2 cellular contexts compared by ENCODE assay signal in genomic region chr1:179002552-179003345, GRCh38.
A peak's percentile ranks its signal among the peaks of the same experiment; 100 is the strongest.
TF ChIP-seq lines count a peak whose summit lies in the region.

No MANE protein-coding gene starts in this region.

TF ChIP-seq in HEK293, 187 proteins besides CTCF, POLR2A, EP300 and RAD21 (continued from another document and continues in another):
- TF ChIP-seq, protein P1, sequence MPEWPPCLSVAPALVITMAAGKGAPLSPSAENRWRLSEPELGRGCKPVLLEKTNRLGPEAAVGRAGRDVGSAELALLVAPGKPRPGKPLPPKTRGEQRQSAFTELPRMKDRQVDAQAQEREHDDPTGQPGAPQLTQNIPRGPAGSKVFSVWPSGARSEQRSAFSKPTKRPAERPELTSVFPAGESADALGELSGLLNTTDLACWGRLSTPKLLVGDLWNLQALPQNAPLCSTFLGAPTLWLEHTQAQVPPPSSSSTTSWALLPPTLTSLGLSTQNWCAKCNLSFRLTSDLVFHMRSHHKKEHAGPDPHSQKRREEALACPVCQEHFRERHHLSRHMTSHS (tag by site-specific recombination; IDR thresholded peaks at IDR 0.05), result no peak
- 0 out of 2 replicates have a peak, but pooled peaks have one; percentile 59 for TF ChIP-seq ZNF2 (tag by site-specific recombination; IDR thresholded peaks at IDR 0.05)
- no peak for TF ChIP-seq ZNF155 (tag by site-specific recombination; IDR thresholded peaks at IDR 0.05)
- no peak for TF ChIP-seq YY2 (tag by site-specific recombination; IDR thresholded peaks at IDR 0.05)
- TF ChIP-seq ZNF501 (tag by site-specific recombination; IDR thresholded peaks at IDR 0.05), result no peak
- no peak for TF ChIP-seq ZNF391 (tag by site-specific recombination; IDR thresholded peaks at IDR 0.05; ENCODE audit: borderline replicate concordance, low read depth)
- no peak for TF ChIP-seq GLI4 (tag by site-specific recombination; IDR thresholded peaks at IDR 0.05)
- TF ChIP-seq ZNF654 (tag by site-specific recombination; IDR thresholded peaks at IDR 0.05; ENCODE audit: low read depth), result peak; percentile 86
- no peak for TF ChIP-seq ZNF280D (tag by site-specific recombination; IDR thresholded peaks at IDR 0.05)
- no peak for TF ChIP-seq GFI1B (tag by site-specific recombination; IDR thresholded peaks at IDR 0.05)
- peak; percentile 87 for TF ChIP-seq ZNF335 (tag by site-specific recombination; conservative IDR thresholded peaks at IDR 0.05)
- no peak for TF ChIP-seq ZNF16 (tag by site-specific recombination; IDR thresholded peaks at IDR 0.05; ENCODE audit: low read depth)
- no peak for TF ChIP-seq ZBTB21 (tag by site-specific recombination; IDR thresholded peaks at IDR 0.05)
- TF ChIP-seq TRIM28 (IDR thresholded peaks at IDR 0.05; ENCODE audit: borderline replicate concordance, low read length), result peak; percentile 37; the same call in 1 of the 2 replicates
- peak; percentile 40; the same call in 1 of the 2 replicates for TF ChIP-seq ZBTB17 (tag by site-specific recombination; IDR thresholded peaks at IDR 0.05)
- peak; percentile 88 for TF ChIP-seq ZIC2 (tag by site-specific recombination; IDR thresholded peaks at IDR 0.05)
- TF ChIP-seq, protein P2, sequence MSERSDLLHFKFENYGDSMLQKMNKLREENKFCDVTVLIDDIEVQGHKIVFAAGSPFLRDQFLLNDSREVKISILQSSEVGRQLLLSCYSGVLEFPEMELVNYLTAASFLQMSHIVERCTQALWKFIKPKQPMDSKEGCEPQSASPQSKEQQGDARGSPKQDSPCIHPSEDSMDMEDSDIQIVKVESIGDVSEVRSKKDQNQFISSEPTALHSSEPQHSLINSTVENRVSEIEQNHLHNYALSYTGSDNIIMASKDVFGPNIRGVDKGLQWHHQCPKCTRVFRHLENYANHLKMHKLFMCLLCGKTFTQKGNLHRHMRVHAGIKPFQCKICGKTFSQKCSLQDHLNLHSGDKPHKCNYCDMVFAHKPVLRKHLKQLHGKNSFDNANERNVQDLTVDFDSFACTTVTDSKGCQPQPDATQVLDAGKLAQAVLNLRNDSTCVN (tag by site-specific recombination; optimal IDR thresholded peaks at IDR 0.05), result no peak
- TF ChIP-seq ZNF660 (tag by site-specific recombination; IDR thresholded peaks at IDR 0.05), result peak; percentile 49; the same call in 1 of the 2 replicates
- TF ChIP-seq ZNF561 (tag by site-specific recombination; IDR thresholded peaks at IDR 0.05; ENCODE audit: borderline replicate concordance), result 0 out of 2 replicates have a peak, but pooled peaks have one; percentile 60
- TF ChIP-seq, protein P3, sequence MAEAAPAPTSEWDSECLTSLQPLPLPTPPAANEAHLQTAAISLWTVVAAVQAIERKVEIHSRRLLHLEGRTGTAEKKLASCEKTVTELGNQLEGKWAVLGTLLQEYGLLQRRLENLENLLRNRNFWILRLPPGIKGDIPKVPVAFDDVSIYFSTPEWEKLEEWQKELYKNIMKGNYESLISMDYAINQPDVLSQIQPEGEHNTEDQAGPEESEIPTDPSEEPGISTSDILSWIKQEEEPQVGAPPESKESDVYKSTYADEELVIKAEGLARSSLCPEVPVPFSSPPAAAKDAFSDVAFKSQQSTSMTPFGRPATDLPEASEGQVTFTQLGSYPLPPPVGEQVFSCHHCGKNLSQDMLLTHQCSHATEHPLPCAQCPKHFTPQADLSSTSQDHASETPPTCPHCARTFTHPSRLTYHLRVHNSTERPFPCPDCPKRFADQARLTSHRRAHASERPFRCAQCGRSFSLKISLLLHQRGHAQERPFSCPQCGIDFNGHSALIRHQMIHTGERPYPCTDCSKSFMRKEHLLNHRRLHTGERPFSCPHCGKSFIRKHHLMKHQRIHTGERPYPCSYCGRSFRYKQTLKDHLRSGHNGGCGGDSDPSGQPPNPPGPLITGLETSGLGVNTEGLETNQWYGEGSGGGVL (tag by site-specific recombination; IDR thresholded peaks at IDR 0.05), result no peak
- TF ChIP-seq ZBTB48 (tag by site-specific recombination; IDR thresholded peaks at IDR 0.05), result peak; percentile 54; the same call in 1 of the 2 replicates
- no peak for TF ChIP-seq ZNF202 (tag by site-specific recombination; IDR thresholded peaks at IDR 0.05; ENCODE audit: borderline replicate concordance)
- no peak for TF ChIP-seq ZNF146 (tag by site-specific recombination; IDR thresholded peaks at IDR 0.05)
- TF ChIP-seq KLF8 (tag by site-specific recombination; IDR thresholded peaks at IDR 0.05), result 0 out of 2 replicates have a peak, but pooled peaks have one; percentile 20
- TF ChIP-seq FEZF1 (tag by site-specific recombination; IDR thresholded peaks at IDR 0.05), result peak; percentile 41
- TF ChIP-seq SP7 (tag by site-specific recombination; IDR thresholded peaks at IDR 0.05), result 0 out of 2 replicates have a peak, but pooled peaks have one; percentile 26
- no peak for TF ChIP-seq WT1 (tag by site-specific recombination; IDR thresholded peaks at IDR 0.05)
- no peak for TF ChIP-seq ZNF132 (tag by site-specific recombination; IDR thresholded peaks at IDR 0.05; ENCODE audit: borderline replicate concordance)
- no peak for TF ChIP-seq ZNF184 (tag by site-specific recombination; IDR thresholded peaks at IDR 0.05)
- no peak for TF ChIP-seq ZNF23 (tag by site-specific recombination; IDR thresholded peaks at IDR 0.05; ENCODE audit: borderline replicate concordance)
- TF ChIP-seq ZNF114 (tag by site-specific recombination; IDR thresholded peaks at IDR 0.05), result no peak

TF ChIP-seq in GM12878, 131 proteins besides CTCF, POLR2A, EP300 and RAD21 (continued from another document):
- TF ChIP-seq NR2F1 (conservative IDR thresholded peaks at IDR 0.05) (peak; percentile 63), SIN3A (IDR thresholded peaks at IDR 0.05; ENCODE audit: low read depth, low read length) (no peak), SMC3 (IDR thresholded peaks at IDR 0.05; ENCODE audit: borderline replicate concordance, low read length) (peak; percentile 96)
